Comparison of ENCODE assay signal across 28 cellular contexts in genomic region chr14:84421611-84422010, GRCh38.
DNase-seq lines count a peak whose midpoint lies in the region; FAIRE-seq and TF ChIP-seq lines count a peak whose summit lies in the region.
"Had no signal": no experiment of that assay in that cellular context is flagged by ENCODE, and none has a peak within 500 bp of the region (broad histone marks: within the 10 kb centered on the region; RNA-seq: fewer than 3 reads in every experiment).

No MANE protein-coding gene starts in this region.

- TF ChIP-seq CTCF in bronchial epithelial cell (IDR thresholded peaks at IDR 0.05; ENCODE audit: insufficient read depth, low read length, severe bottlenecking), result no peak
- TF ChIP-seq CTCF in mesothelial cell of epicardium (IDR thresholded peaks at IDR 0.05; ENCODE audit: unreplicated experiment), result no peak

- H3K4me3 ChIP-seq in bronchial epithelial cell (ENCODE audit: low read depth, low read length), result no peak overlapping the region
- H3K4me3 ChIP-seq: BLaER1, GM23338, ovary, SK-N-MC, skin epidermis, upper lobe of left lung had no signal

- no peak for FAIRE-seq in bronchial epithelial cell (lab: Jason Lieb, UNC)

- H3K27ac Mint-ChIP-seq in mesothelial cell of epicardium, result peak overlapping the region; percentile 43
- no peak overlapping the region for H3K27ac Mint-ChIP-seq in activated T-helper 1 cell treated with anti-CD3 and anti-CD28 coated beads, Interleukin-12 subunit alpha, Interleukin-12 subunit beta, Interleukin-2, Interleukin-4 antibody, amounts not matched to agents 30 ng/mL and 10 ng/mL and 1 ng/mL, durations not matched to agents 14 hours and 24 hours and 36 hours
- H3K27ac Mint-ChIP-seq: activated CD4-positive, alpha-beta T cell treated with anti-CD3 and anti-CD28 coated beads, Interleukin-2, amount 10 ng/mL, durations not matched to agents 24 days and 14 days; activated naive CD8-positive, alpha-beta T cell; dendritic cell treated with granulocyte-macrophage colony-stimulating factor and Interleukin-4, amounts not matched to agents 40 ng/mL and 50 ng/mL, for 4 days; endodermal cell; GM23338; IgD-negative memory B cell; nephron progenitor cell; stimulated activated naive B cell treated with anti-CD40 and anti-IgM and Interleukin-4, amounts not matched to agents 10 μg/mL and 1 μg/mL and 100 μg/mL, for 72 hours; WTC11 had no signal

- peaks cover 22% of the 10 kb centered on the region for H3K9me3 Mint-ChIP-seq in mesothelial cell of epicardium
- peaks cover 17% of the 10 kb centered on the region for H3K9me3 Mint-ChIP-seq in activated T-helper 1 cell treated with anti-CD3 and anti-CD28 coated beads, Interleukin-12 subunit alpha, Interleukin-12 subunit beta, Interleukin-2, Interleukin-4 antibody, amounts not matched to agents 30 ng/mL and 10 ng/mL and 1 ng/mL, durations not matched to agents 14 hours and 24 hours and 36 hours
- H3K9me3 Mint-ChIP-seq: endodermal cell, GM23338, WTC11 had no signal

- peaks cover 22% of the 10 kb centered on the region for H3K4me1 Mint-ChIP-seq in mesothelial cell of epicardium
- no peaks in the 10 kb centered on the region for H3K4me1 Mint-ChIP-seq in activated T-helper 1 cell treated with anti-CD3 and anti-CD28 coated beads, Interleukin-12 subunit alpha, Interleukin-12 subunit beta, Interleukin-2, Interleukin-4 antibody, amounts not matched to agents 30 ng/mL and 10 ng/mL and 1 ng/mL, durations not matched to agents 14 hours and 24 hours and 36 hours (ENCODE audit: low read depth)
- H3K4me1 Mint-ChIP-seq: activated CD4-positive, alpha-beta T cell treated with anti-CD3 and anti-CD28 coated beads, Interleukin-2, amount 10 ng/mL, durations not matched to agents 24 days and 14 days; GM23338; IgD-negative memory B cell; stimulated activated naive B cell treated with anti-CD40 and anti-IgM and Interleukin-4, amounts not matched to agents 10 μg/mL and 1 μg/mL and 100 μg/mL, for 72 hours had no signal

- H3K36me3 ChIP-seq in bronchial epithelial cell (ENCODE audit: control insufficient read depth, insufficient read depth, low read length), result no peaks in the 10 kb centered on the region
- H3K36me3 ChIP-seq: BLaER1, ovary, upper lobe of left lung had no signal

- intact Hi-C loops in activated T-helper 1 cell treated with anti-CD3 and anti-CD28 coated beads, Interleukin-12 subunit alpha, Interleukin-12 subunit beta, Interleukin-2, Interleukin-4 antibody, amounts not matched to agents 30 ng/mL and 10 ng/mL and 1 ng/mL, durations not matched to agents 14 hours and 24 hours and 36 hours (cut with micrococcal nuclease), result no loop called here

- no peaks in the 10 kb centered on the region for H3K27me3 ChIP-seq in bronchial epithelial cell (ENCODE audit: control insufficient read depth, insufficient read depth, low read length)
- H3K27me3 ChIP-seq: BLaER1, ovary, upper lobe of left lung had no signal

- peaks cover 15% of the 10 kb centered on the region for H3K36me3 Mint-ChIP-seq in mesothelial cell of epicardium
- no peaks in the 10 kb centered on the region for H3K36me3 Mint-ChIP-seq in activated T-helper 1 cell treated with anti-CD3 and anti-CD28 coated beads, Interleukin-12 subunit alpha, Interleukin-12 subunit beta, Interleukin-2, Interleukin-4 antibody, amounts not matched to agents 30 ng/mL and 10 ng/mL and 1 ng/mL, durations not matched to agents 14 hours and 24 hours and 36 hours (ENCODE audit: low read depth)
- H3K36me3 Mint-ChIP-seq: activated naive CD8-positive, alpha-beta T cell; IgD-negative memory B cell; stimulated activated naive B cell treated with anti-CD40 and anti-IgM and Interleukin-4, amounts not matched to agents 10 μg/mL and 1 μg/mL and 100 μg/mL, for 72 hours; WTC11 had no signal

- H3K4me3 Mint-ChIP-seq in mesothelial cell of epicardium, result no peak overlapping the region
- no peak overlapping the region for H3K4me3 Mint-ChIP-seq in activated T-helper 1 cell treated with anti-CD3 and anti-CD28 coated beads, Interleukin-12 subunit alpha, Interleukin-12 subunit beta, Interleukin-2, Interleukin-4 antibody, amounts not matched to agents 30 ng/mL and 10 ng/mL and 1 ng/mL, durations not matched to agents 14 hours and 24 hours and 36 hours
- H3K4me3 Mint-ChIP-seq: activated CD4-positive, alpha-beta T cell treated with anti-CD3 and anti-CD28 coated beads, Interleukin-2, amount 10 ng/mL, durations not matched to agents 24 days and 14 days; activated naive CD8-positive, alpha-beta T cell; dendritic cell treated with granulocyte-macrophage colony-stimulating factor and Interleukin-4, amounts not matched to agents 40 ng/mL and 50 ng/mL, for 4 days; endodermal cell; GM23338; IgD-negative memory B cell; nephron progenitor cell; stimulated activated naive B cell treated with anti-CD40 and anti-IgM and Interleukin-4, amounts not matched to agents 10 μg/mL and 1 μg/mL and 100 μg/mL, for 72 hours; WTC11 had no signal

- peak; percentile 33 for DNase-seq in NCI-H146 (lab: John Stamatoyannopoulos, UW)
- DNase-seq in NCI-H748 (lab: John Stamatoyannopoulos, UW; ENCODE audit: unreplicated experiment), result peak; percentile 73
- peak; percentile 62 for DNase-seq in bronchial epithelial cell (ENCODE audit: low read depth)
- DNase-seq in mesothelial cell of epicardium (ENCODE audit: low spot score in 2 of 2, unreplicated experiment in 2 of 2), result no peak
- no peak for DNase-seq in activated T-helper 1 cell treated with anti-CD3 and anti-CD28 coated beads, Interleukin-12 subunit alpha, Interleukin-12 subunit beta, Interleukin-2, Interleukin-4 antibody, amounts not matched to agents 30 ng/mL and 10 ng/mL and 1 ng/mL, durations not matched to agents 14 hours and 24 hours and 36 hours (ENCODE audit: low spot score)
- DNase-seq in SHP77 treated with DMSO at 0.1 percent for 48 hours (lab: John Stamatoyannopoulos, UW), result no peak
- DNase-seq in hypothalamus (lab: John Stamatoyannopoulos, UW), result no peak
- DNase-seq: activated CD4-positive, alpha-beta T cell treated with anti-CD3 and anti-CD28 coated beads, Interleukin-2, amount 10 ng/mL, durations not matched to agents 24 days and 14 days; activated effector memory CD4-positive, alpha-beta T cell treated with anti-CD3 and anti-CD28 coated beads, Interleukin-2, amount 50 U/mL, for 16 hours; aorta; COR-L47; DND-41; endodermal cell; NCI-H1694; nephron progenitor cell; ovary; stimulated activated naive B cell treated with anti-CD40 and anti-IgM and Interleukin-4, amounts not matched to agents 10 μg/mL and 1 μg/mL and 100 μg/mL, for 72 hours; substantia nigra; T-helper 1 cell; upper lobe of left lung had no signal

- H3K27me3 Mint-ChIP-seq in mesothelial cell of epicardium (ENCODE audit: low read depth), result no peaks in the 10 kb centered on the region
- H3K27me3 Mint-ChIP-seq in activated T-helper 1 cell treated with anti-CD3 and anti-CD28 coated beads, Interleukin-12 subunit alpha, Interleukin-12 subunit beta, Interleukin-2, Interleukin-4 antibody, amounts not matched to agents 30 ng/mL and 10 ng/mL and 1 ng/mL, durations not matched to agents 14 hours and 24 hours and 36 hours (ENCODE audit: insufficient read depth), result no peaks in the 10 kb centered on the region
- H3K27me3 Mint-ChIP-seq: activated CD4-positive, alpha-beta T cell treated with anti-CD3 and anti-CD28 coated beads, Interleukin-2, amount 10 ng/mL, durations not matched to agents 24 days and 14 days; activated naive CD8-positive, alpha-beta T cell; dendritic cell treated with granulocyte-macrophage colony-stimulating factor and Interleukin-4, amounts not matched to agents 40 ng/mL and 50 ng/mL, for 4 days; IgD-negative memory B cell; stimulated activated naive B cell treated with anti-CD40 and anti-IgM and Interleukin-4, amounts not matched to agents 10 μg/mL and 1 μg/mL and 100 μg/mL, for 72 hours had no signal

Comparison
In these comparisons a context has a peak if more than half of its experiments do, and no peak if none do; other contexts are left out.
1. DNase-seq: peak in NCI-H146 (single experiment), NCI-H748 (single experiment) and bronchial epithelial cell (single experiment); none in mesothelial cell of epicardium (0 of 2), activated T-helper 1 cell treated with anti-CD3 and anti-CD28 coated beads, Interleukin-12 subunit alpha, Interleukin-12 subunit beta, Interleukin-2, Interleukin-4 antibody, amounts not matched to agents 30 ng/mL and 10 ng/mL and 1 ng/mL, durations not matched to agents 14 hours and 24 hours and 36 hours (single experiment), SHP77 treated with DMSO at 0.1 percent for 48 hours (single experiment) and hypothalamus (0 of 51).